In genomic region chr13:113794764-113795173, GRCh38 we compare ENCODE assay signal across 23 cellular contexts. TPM values are rescaled to one million over a fixed set of nuclear protein-coding genes. Genes with fewer than 3 reads are reported as not detected.
"Had no signal": no experiment of that assay in that cellular context is flagged by ENCODE, and none has a peak within 500 bp of the region (broad histone marks: within the 10 kb centered on the region; RNA-seq: fewer than 3 reads in every experiment).

No MANE protein-coding gene starts in this region.

- H3K27ac ChIP-seq: breast epithelium, epithelial cell of prostate, left lung, pancreas, psoas muscle, SJSA1 had no signal

- H3K4me1 ChIP-seq: breast epithelium, left lung, pancreas, psoas muscle, SJSA1 had no signal

- H3K4me3 ChIP-seq: breast epithelium, left lung, pancreas, psoas muscle, SJSA1 had no signal

- H3K27me3 ChIP-seq: left lung, pancreas had no signal

- H3K36me3 ChIP-seq: breast epithelium, pancreas, SJSA1 had no signal

- ATAC-seq: activated CD8-positive, alpha-beta T cell treated with anti-CD3 and anti-CD28 coated beads for 36 hours; activated T-cell treated with anti-CD3 and anti-CD28 coated beads, Interleukin-2, amount 50 U/mL, for 72 hours; left lung; pancreas; psoas muscle; T-cell had no signal

- DNase-seq: activated B cell treated with CpG ODN at 0.5 μM for 24 hours; activated CD4-positive, alpha-beta T cell treated with anti-CD3 and anti-CD28 coated beads, Interleukin-2, amount 50 U/mL, for 1 hour; activated CD8-positive, alpha-beta T cell treated with anti-CD3 and anti-CD28 coated beads for 36 hours; activated naive CD4-positive, alpha-beta T cell treated with anti-CD3 and anti-CD28 coated beads, Interleukin-2, amount 10 ng/mL, durations not matched to agents 7 days and 5 days; activated T-cell treated with anti-CD3 and anti-CD28 coated beads for 4 hours; activated T-cell treated with anti-CD3 and anti-CD28 coated beads, Interleukin-2, amount 50 U/mL, for 72 hours; dermis blood vessel endothelial cell; effector CD4-positive, alpha-beta T cell; hypothalamus; naive B cell; nephron progenitor cell; stimulated activated CD4-positive, alpha-beta T cell treated with anti-CD3 and anti-CD28 coated beads, Interleukin-12 subunit alpha, Interleukin-12 subunit beta, amount 100 ng/mL, for 4 hours; stimulated activated CD4-positive, alpha-beta T cell treated with anti-CD3 and anti-CD28 coated beads, Interleukin-4, amount 100 ng/mL, for 1 hour; stimulated activated naive CD8-positive, alpha-beta T cell treated with anti-CD3 and anti-CD28 coated beads, Interleukin-15, amount 100 ng/mL, for 72 hours; substantia nigra; T-cell had no signal

- H3K9me3 ChIP-seq: breast epithelium, left lung, pancreas, psoas muscle had no signal

RNA-seq across cellular contexts. Expression of gene TMEM255B, which starts 35.7 kb away (rescaled TPM):
- total RNA-seq: frontal cortex had no signal
